Comparison of ENCODE assay signal across 12 cellular contexts in the genomic region with DNA sequence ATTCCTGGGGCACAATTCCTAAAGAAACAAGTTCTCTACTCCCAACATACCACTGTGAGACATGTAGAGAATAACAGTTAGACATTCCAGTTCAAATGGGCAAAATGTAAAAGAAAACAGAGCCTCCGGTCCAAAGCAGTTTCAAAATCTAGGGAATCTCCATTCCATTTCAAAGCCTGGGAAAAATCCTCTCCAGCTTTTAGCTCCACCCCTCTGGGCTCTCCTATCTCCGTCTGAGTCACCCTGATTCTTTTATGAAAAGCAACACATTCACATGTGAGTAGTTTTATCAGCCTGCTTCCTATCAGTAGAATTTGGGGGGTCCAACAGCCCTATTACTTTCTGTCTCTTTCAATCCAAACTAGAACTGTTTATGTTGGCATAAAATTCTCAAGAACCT. TPM values are rescaled to one million over a fixed set of nuclear protein-coding genes. Genes with fewer than 3 reads are reported as not detected.
DNase-seq lines count a peak whose midpoint lies in the region; ATAC-seq and TF ChIP-seq lines count a peak whose summit lies in the region.
"Had no signal": no experiment of that assay in that cellular context is flagged by ENCODE, and none has a peak within 500 bp of the region (broad histone marks: within the 10 kb centered on the region; RNA-seq: fewer than 3 reads in every experiment).

No MANE protein-coding gene starts in this region.

- intact Hi-C loops in lower lobe of right lung (cut with DNase I): no loop called here

- H3K4me2 ChIP-seq in DND-41 (ENCODE audit: insufficient read depth, low read length): peak overlapping the region; percentile 71; the same call in 1 of the 2 replicates
- H3K4me2 ChIP-seq in osteoblast (ENCODE audit: insufficient read depth, low read length): peak overlapping the region; percentile 58

- DNase-seq in DND-41: no peak
- DNase-seq in NCI-H226: peak; percentile 60
- peak; percentile 75 for DNase-seq in epithelial cell of esophagus (ENCODE audit: low read depth)
- no peak for DNase-seq in osteoblast (ENCODE audit: insufficient read length, low spot score, missing footprints)
- no peak for DNase-seq in lower lobe of right lung
- no peak for DNase-seq in HuH-7 (ENCODE audit: low spot score)
- DNase-seq: activated CD8-positive, alpha-beta memory T cell treated with anti-CD3 and anti-CD28 coated beads, Interleukin-2, amount 10 ng/mL, durations not matched to agents 7 days and 5 days; effector CD4-positive, alpha-beta T cell; NCI-H146; SIG-M5 had no signal

- H4K20me1 ChIP-seq in DND-41 (ENCODE audit: insufficient read depth, low read length): peaks cover 72% of the 10 kb centered on the region
- H4K20me1 ChIP-seq in osteoblast (ENCODE audit: insufficient read depth, low read length): peaks cover 71% of the 10 kb centered on the region

- TF ChIP-seq CTCF in DND-41 (IDR thresholded peaks at IDR 0.05; ENCODE audit: borderline replicate concordance, extremely low read depth, low read length, poor library complexity, severe bottlenecking) (no peak), epithelial cell of esophagus (IDR thresholded peaks at IDR 0.05; ENCODE audit: insufficient read depth, low read depth, low read length, missing control alignments) (no peak), osteoblast (IDR thresholded peaks at IDR 0.05; ENCODE audit: extremely low read depth, low read depth, low read length) (no peak), lower lobe of right lung (IDR thresholded peaks at IDR 0.05) (no peak)

- H3K79me2 ChIP-seq in DND-41 (ENCODE audit: insufficient read depth, low read length) (peaks cover 87% of the 10 kb centered on the region), osteoblast (ENCODE audit: insufficient read depth, low read length) (peaks cover 87% of the 10 kb centered on the region)

- H3K27me3 ChIP-seq in DND-41 (ENCODE audit: insufficient read depth, low read length, poor library complexity) (no peaks in the 10 kb centered on the region), osteoblast (ENCODE audit: insufficient read depth, low read length) (no peaks in the 10 kb centered on the region), lower lobe of right lung (ENCODE audit: low read depth) (no peaks in the 10 kb centered on the region)

- ATAC-seq in DND-41 (ENCODE audit: insufficient read depth, low read depth) (no peak), lower lobe of right lung (no peak), GM18873 (IDR thresholded peaks at IDR 0.05; ENCODE audit: low FRiP score, unreplicated experiment) (no peak), HG03045 (IDR thresholded peaks at IDR 0.05; ENCODE audit: unreplicated experiment) (no peak)
- ATAC-seq: activated CD8-positive, alpha-beta memory T cell treated with anti-CD3 and anti-CD28 coated beads, Interleukin-2, amount 10 ng/mL, durations not matched to agents 7 days and 5 days had no signal

- H2AFZ ChIP-seq in DND-41 (ENCODE audit: low read depth, low read length): no peak overlapping the region
- no peak overlapping the region for H2AFZ ChIP-seq in osteoblast (ENCODE audit: low read length)

- H3K4me3 ChIP-seq in DND-41 (ENCODE audit: low read depth in 1 of 2, low read length in 2 of 2): no peak overlapping the region
- H3K4me3 ChIP-seq in epithelial cell of esophagus (ENCODE audit: low read length): no peak overlapping the region
- H3K4me3 ChIP-seq in osteoblast (ENCODE audit: insufficient read depth, low read length): peak overlapping the region; percentile 14
- H3K4me3 ChIP-seq in lower lobe of right lung: no peak overlapping the region

- H3K9me3 ChIP-seq in DND-41 (ENCODE audit: insufficient read depth, low read length, severe bottlenecking) (peaks cover 4% of the 10 kb centered on the region), osteoblast (ENCODE audit: low read depth, low read length) (no peaks in the 10 kb centered on the region), lower lobe of right lung (no peaks in the 10 kb centered on the region)

- H3K36me3 ChIP-seq in DND-41 (ENCODE audit: insufficient read depth, low read length) (peaks cover 18% of the 10 kb centered on the region), osteoblast (ENCODE audit: insufficient read depth, low read length) (peaks cover 4% of the 10 kb centered on the region), lower lobe of right lung (no peaks in the 10 kb centered on the region)

- H3K4me1 ChIP-seq in DND-41 (ENCODE audit: insufficient read depth, low read length) (peaks cover 55% of the 10 kb centered on the region), osteoblast (ENCODE audit: insufficient read depth, low read length) (peaks cover 39% of the 10 kb centered on the region), lower lobe of right lung (peaks cover 62% of the 10 kb centered on the region)

- H3K27ac ChIP-seq in DND-41 (ENCODE audit: low read length): no peak overlapping the region
- H3K27ac ChIP-seq in osteoblast (ENCODE audit: low read depth, low read length): peak overlapping the region; percentile 40
- no peak overlapping the region for H3K27ac ChIP-seq in lower lobe of right lung

- no peak overlapping the region for H3K9ac ChIP-seq in DND-41 (ENCODE audit: low read depth, low read length)

RNA-seq across cellular contexts. Expression of a gene that starts 3.7 kb away (rescaled TPM):
- total RNA-seq in osteoblast: 82.9 and 90.5 TPM in 2 replicates
- total RNA-seq in lower lobe of right lung: 86.3 TPM

Comparison
In these comparisons a context has a peak if more than half of its experiments do, and no peak if none do; other contexts are left out.
1. DNase-seq: peak in NCI-H226 (single experiment) and epithelial cell of esophagus (single experiment); none in DND-41 (single experiment), osteoblast (single experiment), lower lobe of right lung (single experiment) and HuH-7 (single experiment).